Comparison of ENCODE assay signal across 8 cellular contexts in genomic region chr4:184288451-184289178, GRCh38.
A peak's percentile ranks its signal among the peaks of the same experiment; 100 is the strongest.
DNase-seq lines count a peak whose midpoint lies in the region; ATAC-seq and TF ChIP-seq lines count a peak whose summit lies in the region.

No MANE protein-coding gene starts in this region.

- no peaks in the 10 kb centered on the region for H3K36me3 Mint-ChIP-seq in type B pancreatic cell

- H3K9me3 ChIP-seq in uterus, result no peaks in the 10 kb centered on the region

- intact Hi-C loops in uterus (cut with DNase I; ENCODE audit: low total_unique reads), result loop anchor here (10.0 kb wide), 1 partner anchor 186 kb away; the partner anchor contains the start of gene IRF2

- H3K27me3 Mint-ChIP-seq in type B pancreatic cell, result no peaks in the 10 kb centered on the region

- H3K9me3 Mint-ChIP-seq in type B pancreatic cell, result no peaks in the 10 kb centered on the region

- peak overlapping the region; percentile 51 for H3K4me3 ChIP-seq in GM12865 (ENCODE audit: low read depth, low read length)
- no peak overlapping the region for H3K4me3 ChIP-seq in uterus

- H3K4me1 Mint-ChIP-seq in type B pancreatic cell (ENCODE audit: unreplicated experiment), result peaks cover 14% of the 10 kb centered on the region

- ATAC-seq in GM19467 (IDR thresholded peaks at IDR 0.05; ENCODE audit: unreplicated experiment) (peak; percentile 60), HG03520 (IDR thresholded peaks at IDR 0.05; ENCODE audit: unreplicated experiment) (peak; percentile 48)

- H3K27ac ChIP-seq in epithelial cell of prostate, result peak overlapping the region; percentile 40
- no peak overlapping the region for H3K27ac ChIP-seq in uterus

- H3K4me1 ChIP-seq in uterus, result no peaks in the 10 kb centered on the region

- no peaks in the 10 kb centered on the region for H3K27me3 ChIP-seq in uterus

- TF ChIP-seq CTCF in GM12865 (IDR thresholded peaks at IDR 0.05; ENCODE audit: insufficient read depth, low read depth, low read length, missing control alignments), result no peak
- TF ChIP-seq CTCF in type B pancreatic cell (conservative IDR thresholded peaks at IDR 0.05), result no peak
- no peak for TF ChIP-seq CTCF in uterus (IDR thresholded peaks at IDR 0.05)

- H3K27ac Mint-ChIP-seq in type B pancreatic cell, result peak overlapping the region; percentile 93

- no peak for TF ChIP-seq POLR2A in uterus (IDR thresholded peaks at IDR 0.05)

- H3K36me3 ChIP-seq in uterus, result no peaks in the 10 kb centered on the region

- DNase-seq in GM12865 (ENCODE audit: low read depth) (peak; percentile 90), epithelial cell of prostate (ENCODE audit: low read depth, low spot score) (no peak), type B pancreatic cell (ENCODE audit: extremely low spot score, unreplicated experiment) (no peak), GM03348 (ENCODE audit: low spot score) (no peak), A172 (ENCODE audit: low spot score) (no peak), uterus (no peak)

- H3K4me3 Mint-ChIP-seq in type B pancreatic cell, result peak overlapping the region; percentile 76
